15 cellular contexts compared by ENCODE assay signal in genomic region chr1:222829868-222830267, GRCh38. TPM values are rescaled to one million over a fixed set of nuclear protein-coding genes. Genes with fewer than 3 reads are reported as not detected.
DNase-seq lines count a peak whose midpoint lies in the region; TF ChIP-seq lines count a peak whose summit lies in the region.
"Had no signal": no experiment of that assay in that cellular context is flagged by ENCODE, and none has a peak within 500 bp of the region (broad histone marks: within the 10 kb centered on the region; RNA-seq: fewer than 3 reads in every experiment).

No MANE protein-coding gene starts in this region.

- DNase-seq in AG10803 (ENCODE audit: low read depth) (peak; percentile 68), NCI-H69 (lab: John Stamatoyannopoulos, UW) (peak; percentile 43), fibroblast of mammary gland (ENCODE audit: low read depth) (peak; percentile 88), posterior vena cava (ENCODE audit: low spot score) (no peak), C1 segment of cervical spinal cord (lab: John Stamatoyannopoulos, UW) (no peak), NCI-H526 treated with DMSO at 0.1 percent for 48 hours (lab: John Stamatoyannopoulos, UW) (no peak), D341Med (ENCODE audit: low spot score) (no peak)
- DNase-seq: activated CD4-positive, alpha-beta T cell treated with anti-CD3 and anti-CD28 coated beads for 48 hours; mesendoderm; ovary; T-helper 1 cell had no signal

- H3K36me3 ChIP-seq in muscle layer of colon (ENCODE audit: insufficient read depth, low read length), result no peaks in the 10 kb centered on the region
- H3K36me3 ChIP-seq: BLaER1 treated with 17β-estradiol and CSF1 and Interleukin-3, amounts not matched to agents 10 nM and 100 nM; cardiac muscle cell; HAP-1; ovary had no signal

- no peak overlapping the region for H3K4me3 ChIP-seq in AG10803 (ENCODE audit: low read length)
- H3K4me3 ChIP-seq in fibroblast of mammary gland (ENCODE audit: control insufficient read depth, low read depth, low read length), result no peak overlapping the region
- no peak overlapping the region for H3K4me3 ChIP-seq in muscle layer of colon (ENCODE audit: low read depth in 1 of 2, low read length in 2 of 2)
- H3K4me3 ChIP-seq: BLaER1 treated with 17β-estradiol and CSF1 and Interleukin-3, amounts not matched to agents 10 nM and 100 nM; cardiac muscle cell; HAP-1; ovary had no signal

- no peak overlapping the region for H3K9ac ChIP-seq in muscle layer of colon (ENCODE audit: low read length)
- H3K9ac ChIP-seq: BLaER1 treated with 17β-estradiol and CSF1 and Interleukin-3, amounts not matched to agents 10 nM and 100 nM had no signal

- no peaks in the 10 kb centered on the region for H3K27me3 ChIP-seq in muscle layer of colon (ENCODE audit: control insufficient read depth in 1 of 2, insufficient read depth in 2 of 2, low read length in 2 of 2)
- H3K27me3 ChIP-seq: BLaER1 treated with 17β-estradiol and CSF1 and Interleukin-3, amounts not matched to agents 10 nM and 100 nM; cardiac muscle cell; ovary had no signal

- intact Hi-C loops in posterior vena cava (cut with DNase I), result no loop called here

- no peaks in the 10 kb centered on the region for H3K9me3 ChIP-seq in muscle layer of colon (ENCODE audit: low read length)
- H3K9me3 ChIP-seq: BLaER1 treated with 17β-estradiol and CSF1 and Interleukin-3, amounts not matched to agents 10 nM and 100 nM; HAP-1; ovary had no signal

- H3K4me1 ChIP-seq in muscle layer of colon (ENCODE audit: insufficient read depth, low read length), result peaks cover 46% of the 10 kb centered on the region

- no peak for TF ChIP-seq CTCF in AG10803 (conservative IDR thresholded peaks at IDR 0.05; ENCODE audit: low read length)
- no peak for TF ChIP-seq CTCF in fibroblast of mammary gland (conservative IDR thresholded peaks at IDR 0.05; ENCODE audit: control insufficient read depth, insufficient read depth, low read depth, low read length)

- H3K27ac ChIP-seq in muscle layer of colon (ENCODE audit: low read depth, low read length), result peak overlapping the region; percentile 56
- H3K27ac ChIP-seq: BLaER1 treated with 17β-estradiol and CSF1 and Interleukin-3, amounts not matched to agents 10 nM and 100 nM; cardiac muscle cell; ovary had no signal

RNA-seq across cellular contexts. Expression of gene DISP1, which starts 15.0 kb away (rescaled TPM):
- 1 to 10 TPM; 8.0 to 8.8 TPM for total RNA-seq in posterior vena cava

Comparison
In these comparisons a context has a peak if more than half of its experiments do, and no peak if none do; other contexts are left out.
1. DNase-seq: peak in AG10803 (single experiment), NCI-H69 (single experiment) and fibroblast of mammary gland (single experiment); none in posterior vena cava (single experiment), C1 segment of cervical spinal cord (0 of 14), NCI-H526 treated with DMSO at 0.1 percent for 48 hours (single experiment) and D341Med (single experiment).